ENCODE assay signal across 8 cellular contexts in the genomic region with DNA sequence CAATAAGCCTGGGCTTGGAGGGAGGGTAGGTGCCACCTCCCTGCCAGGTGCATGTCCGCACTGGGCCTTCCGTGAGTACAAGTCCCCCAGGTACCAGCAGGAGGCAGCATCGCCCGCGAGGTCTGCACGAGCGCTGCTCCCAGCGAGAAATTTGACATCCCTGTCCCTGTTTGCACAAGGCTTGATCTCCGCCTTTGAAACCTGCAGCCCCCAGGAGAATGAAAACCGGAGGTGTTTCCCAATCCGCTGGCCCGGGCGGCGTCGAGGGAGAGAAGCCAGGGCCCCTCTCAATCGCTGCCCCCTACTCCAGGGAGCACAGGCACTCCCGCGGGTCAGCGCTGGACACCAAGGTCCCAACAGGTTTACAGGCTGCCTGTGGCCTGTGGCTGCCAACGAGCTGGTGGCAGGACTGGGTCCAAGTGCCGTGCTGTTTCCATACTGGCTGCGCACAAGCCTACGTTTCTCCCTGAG. TPM values are rescaled to one million over a fixed set of nuclear protein-coding genes. Genes with fewer than 3 reads are reported as not detected.
DNase-seq lines count a peak whose midpoint lies in the region; ATAC-seq and TF ChIP-seq lines count a peak whose summit lies in the region.

No MANE protein-coding gene starts in this region.

- peaks cover 17% of the 10 kb centered on the region for H3K4me1 ChIP-seq in HAP-1
- H3K4me1 ChIP-seq in heart left ventricle = peaks cover 5 to 54% (median 41%) of the 10 kb centered on the region in 12 donors

- H3K36me3 ChIP-seq in HAP-1 (replicated peaks) = peaks cover 7% of the 10 kb centered on the region; the same call in 1 of the 2 replicates
- H3K36me3 ChIP-seq in heart left ventricle = peaks cover 0 to 11% (median 8%) of the 10 kb centered on the region in 9 donors

- in situ Hi-C loops in HAP-1 (cut with MboI; ENCODE audit: low sequenced_read_pairs) = no loop called here

- TF ChIP-seq CTCF in heart left ventricle (IDR thresholded peaks at IDR 0.05) = peak; percentile 57 to 78 (median 68)

- intact Hi-C loops in heart left ventricle (cut with DNase I) = loop anchor here in 6 of 10 donors (5.0 to 10.0 kb wide), 4 partner anchors 240 to 280 kb away; a partner anchor contains a TSS

- DNase-seq in COLO668 (lab: John Stamatoyannopoulos, UW; ENCODE audit: unreplicated experiment) (peak; percentile 54), HAP-1 (ENCODE audit: low spot score in 2 of 2) (peak; percentile 83 to 95), NOMO-1 treated with DMSO at 0.1 percent for 48 hours (lab: John Stamatoyannopoulos, UW; ENCODE audit: unreplicated experiment) (peak; percentile 54), heart left ventricle (peak in 4 of 5 donors; percentile 52 to 81 (median 64)), UCSD-AML1 (lab: John Stamatoyannopoulos, UW; ENCODE audit: unreplicated experiment) (no peak), OCI-M2 (lab: John Stamatoyannopoulos, UW; ENCODE audit: unreplicated experiment) (no peak)
- DNase-seq in activated effector memory CD4-positive, alpha-beta T cell treated with Interleukin-2 at 50 U/mL for 16 hours = peak; percentile 80

- H3K27ac ChIP-seq in heart left ventricle (peak overlapping the region in 3 of 12 donors; percentile 61 to 76 (median 62)), skin epidermis (peak overlapping the region in 12 of 21 experiments; percentile 41 to 87 (median 80))

- 2 to 6% (median 3%) methylated on average over 20 to 23 of the region's 23 CpGs for WGBS in heart left ventricle, 4 donors

- no peaks in the 10 kb centered on the region for H3K27me3 ChIP-seq in HAP-1 (ENCODE audit: low read depth)
- H3K27me3 ChIP-seq in heart left ventricle = peaks cover 0 to 8% (median 0%) of the 10 kb centered on the region in 9 donors

- H3K9me3 ChIP-seq in HAP-1 (no peaks in the 10 kb centered on the region), heart left ventricle (no peaks in the 10 kb centered on the region)

- ATAC-seq in heart left ventricle = peak in 3 of 4 donors; percentile 15 to 35 (median 21)

- peak overlapping the region; percentile 65 for H3K4me3 ChIP-seq in HAP-1
- peak overlapping the region; percentile 1 to 84 (median 58) for H3K4me3 ChIP-seq in heart left ventricle
- peak overlapping the region; percentile 54 to 76 (median 62) for H3K4me3 ChIP-seq in skin epidermis

- no peak for TF ChIP-seq POLR2A in heart left ventricle (IDR thresholded peaks at IDR 0.05)

RNA-seq across cellular contexts. Expression of a gene that starts 1.0 kb away (rescaled TPM):
- total RNA-seq in heart left ventricle = 10 to 100 TPM in 1 of 9 donors, 1 to 10 TPM in 8; 1.2 to 32.9 (median 3.3) TPM
- 1 to 10 TPM; 1.5 to 6.8 TPM for polyA plus RNA-seq in heart left ventricle

RNA-seq across cellular contexts. Expression of a gene that starts 18.8 kb away (rescaled TPM):
- total RNA-seq in heart left ventricle = 100 to 1,000 TPM; 352 to 732 (median 556) TPM
- 100 to 1,000 TPM; 386 to 639 TPM for polyA plus RNA-seq in heart left ventricle

Comparison
In these comparisons a context has a peak if more than half of its experiments do, and no peak if none do; other contexts are left out.
1. DNase-seq: peak in COLO668 (single experiment), HAP-1 (2 of 2), NOMO-1 treated with DMSO at 0.1 percent for 48 hours (single experiment), activated effector memory CD4-positive, alpha-beta T cell treated with Interleukin-2 at 50 U/mL for 16 hours (single experiment) and heart left ventricle (4 of 5); none in UCSD-AML1 (single experiment) and OCI-M2 (single experiment).
2. Peak in every context shown above with its lines, with median percentiles within 50 percentile points of each other: H3K4me3 ChIP-seq.